In the genomic region with DNA sequence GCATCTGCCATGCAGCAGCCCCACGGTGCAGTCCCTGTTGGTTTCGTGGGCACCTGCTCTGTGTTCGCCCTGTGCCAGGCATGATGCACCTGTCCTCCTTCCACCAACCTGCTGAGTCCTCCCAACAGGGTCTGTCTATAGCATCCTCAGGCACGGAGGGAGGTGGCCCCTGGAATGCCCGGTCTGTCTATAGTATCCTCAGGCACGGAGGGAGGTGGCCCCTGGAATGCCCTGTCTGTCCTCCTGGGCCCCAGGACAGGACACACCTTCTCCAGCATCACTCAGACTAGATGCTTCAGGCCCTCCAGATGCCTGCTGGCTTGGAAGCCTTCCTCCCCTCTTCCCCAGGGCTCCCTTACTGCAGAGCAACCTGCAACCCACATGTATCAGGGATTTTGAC, we compare ENCODE assay signal across 13 cellular contexts. TPM values are rescaled to one million over a fixed set of nuclear protein-coding genes. Genes with fewer than 3 reads are reported as not detected.
DNase-seq lines count a peak whose midpoint lies in the region; ATAC-seq and TF ChIP-seq lines count a peak whose summit lies in the region.
"Had no signal": no experiment of that assay in that cellular context is flagged by ENCODE, and none has a peak within 500 bp of the region (broad histone marks: within the 10 kb centered on the region; RNA-seq: fewer than 3 reads in every experiment).

No MANE protein-coding gene starts in this region.

- peaks cover 46% of the 10 kb centered on the region for H3K79me2 ChIP-seq in PC-9 (ENCODE audit: low read depth)
- H3K79me2 ChIP-seq in trophoblast cell (ENCODE audit: control insufficient read depth, insufficient read depth, low read length, poor library complexity): peaks cover 6% of the 10 kb centered on the region

- H3K27me3 ChIP-seq in BLaER1 (no peaks in the 10 kb centered on the region), PC-9 (ENCODE audit: insufficient read depth, low read depth) (no peaks in the 10 kb centered on the region), esophagus muscularis mucosa (no peaks in the 10 kb centered on the region), trophoblast cell (ENCODE audit: insufficient read depth, low read length) (no peaks in the 10 kb centered on the region)
- H3K27me3 ChIP-seq: adrenal gland had no signal

- H3K14ac ChIP-seq in trophoblast cell (ENCODE audit: low read length): no peak overlapping the region

- WGBS in esophagus muscularis mucosa: 78% methylated on average over 6 of the region's 6 CpGs
- WGBS in trophoblast cell (ENCODE audit: extremely low coverage, insufficient coverage, insufficient read length): no CpG with 5 or more reads among the region's 6 CpGs

- no peak for TF ChIP-seq EP300 in esophagus muscularis mucosa (IDR thresholded peaks at IDR 0.05)

- peaks cover 36% of the 10 kb centered on the region for H3F3A ChIP-seq in PC-9 (ENCODE audit: insufficient read depth, low read depth)

- TF ChIP-seq POLR2A in esophagus muscularis mucosa (IDR thresholded peaks at IDR 0.05; ENCODE audit: low read depth): no peak

- no peaks in the 10 kb centered on the region for H3K9me2 ChIP-seq in PC-9 (ENCODE audit: insufficient read depth)

- H4K91ac ChIP-seq in trophoblast cell (ENCODE audit: low read depth, low read length): peak overlapping the region; percentile 21

- no peaks in the 10 kb centered on the region for H3K9me3 ChIP-seq in BLaER1
- no peaks in the 10 kb centered on the region for H3K9me3 ChIP-seq in PC-9 (ENCODE audit: insufficient read depth, low read depth)
- no peaks in the 10 kb centered on the region for H3K9me3 ChIP-seq in esophagus muscularis mucosa
- H3K9me3 ChIP-seq in trophoblast cell (ENCODE audit: insufficient read depth, low read depth, low read length): peaks cover 7% of the 10 kb centered on the region
- H3K9me3 ChIP-seq: adrenal gland, mucosa of descending colon had no signal

- no peak for ATAC-seq in GM18907 (IDR thresholded peaks at IDR 0.05; ENCODE audit: unreplicated experiment)
- ATAC-seq: activated CD4-positive, CD25-positive, alpha-beta regulatory T cell treated with anti-CD3 and anti-CD28 coated beads, Interleukin-2, amount 50 U/mL, for 24 hours had no signal

- H2BK120ac ChIP-seq in trophoblast cell (ENCODE audit: insufficient read depth, low read length, poor library complexity): no peak overlapping the region

- H4K12ac ChIP-seq in trophoblast cell (ENCODE audit: low read depth, low read length): no peak overlapping the region

- H3K36me3 ChIP-seq in BLaER1: peaks cover 95% of the 10 kb centered on the region
- peaks cover 15% of the 10 kb centered on the region; the same call in 1 of the 2 replicates for H3K36me3 ChIP-seq in PC-9 (ENCODE audit: low read depth)
- peaks cover 27 to 70% (median 53%) of the 10 kb centered on the region in 4 donors for H3K36me3 ChIP-seq in esophagus muscularis mucosa
- peaks cover 63 to 66% of the 10 kb centered on the region in 2 experiments for H3K36me3 ChIP-seq in trophoblast cell (ENCODE audit: control insufficient read depth in 1 of 2, insufficient read depth in 2 of 2, low read length in 2 of 2)

- H2BK12ac ChIP-seq in trophoblast cell (ENCODE audit: low read length): no peak overlapping the region

- TF ChIP-seq CTCF in PC-9 (conservative IDR thresholded peaks at IDR 0.05) (no peak), esophagus muscularis mucosa (IDR thresholded peaks at IDR 0.05) (no peak)

- peaks cover 71% of the 10 kb centered on the region for H4K20me1 ChIP-seq in BLaER1
- H4K20me1 ChIP-seq in PC-9 (ENCODE audit: insufficient read depth): no peaks in the 10 kb centered on the region

- peaks cover 15% of the 10 kb centered on the region for H3K79me1 ChIP-seq in trophoblast cell (ENCODE audit: low read length)

- intact Hi-C loops in PC-9 (cut with micrococcal nuclease; ENCODE audit: unreplicated experiment): loop anchor here (5.0 kb wide), 1 partner anchor 224 kb away; a partner anchor contains a TSS
- intact Hi-C loops in esophagus muscularis mucosa (cut with DNase I): no loop called here

- no peak overlapping the region for H2AFZ ChIP-seq in PC-9
- no peak overlapping the region for H2AFZ ChIP-seq in trophoblast cell (ENCODE audit: insufficient read depth, low read length, poor library complexity)

- H3K27ac ChIP-seq in BLaER1 (peak overlapping the region; percentile 53), PC-9 (peak overlapping the region; percentile 96), esophagus muscularis mucosa (replicated peaks in 1 of 4) (peak overlapping the region; percentile 63 to 73 (median 66)), trophoblast cell (ENCODE audit: low read depth, low read length) (peak overlapping the region; percentile 48)

- CTCF ChIA-PET in PC-9 (lab: Charles Lee): interaction anchor here (0.5 to 0.6 kb wide), 2 partner anchors 15 to 757 kb away, joined by 3 to 11 read pairs; no protein-coding TSS in a partner anchor

- H2AK5ac ChIP-seq in trophoblast cell (ENCODE audit: low read length): no peak overlapping the region

- peak overlapping the region; percentile 48 for H2BK5ac ChIP-seq in trophoblast cell (ENCODE audit: low read depth, low read length, poor library complexity)

- H3K4me3 ChIP-seq in BLaER1 (no peak overlapping the region), PC-9 (no peak overlapping the region), esophagus muscularis mucosa (no peak overlapping the region), trophoblast cell (ENCODE audit: low read depth, low read length) (no peak overlapping the region)
- H3K4me3 ChIP-seq: adrenal gland, mucosa of descending colon had no signal

- DNase-seq in PC-9 (peak in 1 of 2 experiments; percentile 31), esophagus muscularis mucosa (ENCODE audit: extremely low spot score) (no peak), trophoblast cell (no peak), NCI-H2107 treated with DMSO at 0.1 percent for 48 hours (lab: John Stamatoyannopoulos, UW; ENCODE audit: unreplicated experiment) (no peak), occipital lobe (lab: John Stamatoyannopoulos, UW) (no peak)
- no peak for DNase-seq in stimulated activated CD4-positive, alpha-beta T cell treated with anti-CD3 and anti-CD28 coated beads, Interleukin-1b, Interleukin-23, amount 100 ng/mL, for 48 hours
- DNase-seq: MV-4-11 had no signal

- peak overlapping the region; percentile 40; the same call in 1 of the 2 replicates for H3K4me2 ChIP-seq in BLaER1
- H3K4me2 ChIP-seq in PC-9: peak overlapping the region; percentile 73
- H3K4me2 ChIP-seq in trophoblast cell (ENCODE audit: low read length): no peak overlapping the region

- POLR2A ChIA-PET in PC-9 (lab: Charles Lee; ENCODE audit: unreplicated experiment): interaction anchor here (0.5 to 0.7 kb wide), 4 partner anchors 9 to 603 kb away, joined by 3 to 20 read pairs (median 6); no protein-coding TSS in a partner anchor

- H3K4ac ChIP-seq in trophoblast cell (ENCODE audit: low read depth, low read length): peak overlapping the region; percentile 8

- H3K4me1 ChIP-seq in BLaER1: peaks cover 22% of the 10 kb centered on the region
- H3K4me1 ChIP-seq in PC-9 (replicated peaks; ENCODE audit: insufficient read depth): peaks cover 44% of the 10 kb centered on the region
- peaks cover 67 to 71% (median 70%) of the 10 kb centered on the region in 4 donors for H3K4me1 ChIP-seq in esophagus muscularis mucosa
- H3K4me1 ChIP-seq in trophoblast cell (ENCODE audit: control insufficient read depth in 1 of 2, insufficient read depth in 2 of 2, low read length in 2 of 2): peaks cover 29 to 37% of the 10 kb centered on the region in 2 experiments

- no TSS peak for BruUV-seq in PC-9 (replicated peaks; lab: Mats Ljungman, UMichigan)

- no peak overlapping the region for H4K8ac ChIP-seq in trophoblast cell (ENCODE audit: low read depth, low read length)

- peak overlapping the region; percentile 34 for H3K18ac ChIP-seq in trophoblast cell (ENCODE audit: low read length)

- H3K9ac ChIP-seq in BLaER1 (no peak overlapping the region), trophoblast cell (ENCODE audit: low read length) (no peak overlapping the region)

- no peak overlapping the region for H3K23ac ChIP-seq in trophoblast cell (ENCODE audit: low read length)

RNA-seq across cellular contexts. Expression of a gene that starts 9.9 kb away (rescaled TPM):
- total RNA-seq in PC-9 (2021) (4.2 and 6.3 TPM in 2 replicates), esophagus muscularis mucosa (10 to 100 TPM; 10.4 to 22.3 (median 12.0) TPM), occipital lobe (1.1 TPM)
- polyA plus RNA-seq in trophoblast cell (2013): 11.4 TPM in 2 replicates
- polyA plus RNA-seq: CD14-positive monocyte had no signal

RNA-seq across cellular contexts. Expression of a gene that starts 29.0 kb away (rescaled TPM):
- total RNA-seq in PC-9 (2021) (90.3 and 95.7 TPM in 2 replicates), esophagus muscularis mucosa (10 to 100 TPM; 39.5 to 94.2 (median 55.6) TPM), occipital lobe (20.4 TPM)
- 39.7 and 40.9 TPM in 2 replicates for polyA plus RNA-seq in trophoblast cell (2013)

RNA-seq across cellular contexts. Expression of a gene that starts 29.2 kb away (rescaled TPM):
- total RNA-seq in PC-9 (2021) (26.1 and 27.6 TPM in 2 replicates), esophagus muscularis mucosa (1 to 10 TPM; 4.3 to 8.4 (median 6.2) TPM), occipital lobe (9.0 TPM)
- polyA plus RNA-seq in trophoblast cell (2013): 3.3 and 4.0 TPM in 2 replicates

RNA-seq across cellular contexts. Expression of a gene that starts 36.5 kb away (rescaled TPM):
- total RNA-seq in PC-9 (2021) (18.0 and 19.0 TPM in 2 replicates), esophagus muscularis mucosa (10 to 100 TPM; 10.4 to 20.7 (median 14.1) TPM), occipital lobe (14.7 TPM)
- polyA plus RNA-seq in trophoblast cell (2013): 13.6 and 14.4 TPM in 2 replicates

RNA-seq across cellular contexts. Expression of a gene that starts 36.6 kb away (rescaled TPM):
- total RNA-seq in PC-9 (2021) (59.7 and 90.0 TPM in 2 replicates), esophagus muscularis mucosa (10 to 100 TPM; 22.9 to 34.0 (median 29.4) TPM), occipital lobe (17.8 TPM)
- polyA plus RNA-seq in trophoblast cell (2013): 17.7 and 18.2 TPM in 2 replicates
